Comparison of ENCODE assay signal across 11 cellular contexts in genomic region chr10:127148066-127148932, GRCh38. TPM values are rescaled to one million over a fixed set of nuclear protein-coding genes. Genes with fewer than 3 reads are reported as not detected.
DNase-seq lines count a peak whose midpoint lies in the region; ATAC-seq and TF ChIP-seq lines count a peak whose summit lies in the region.
"Had no signal": no experiment of that assay in that cellular context is flagged by ENCODE, and none has a peak within 500 bp of the region (broad histone marks: within the 10 kb centered on the region; RNA-seq: fewer than 3 reads in every experiment).

No MANE protein-coding gene starts in this region.

- CTCF ChIA-PET in activated CD4-positive, alpha-beta memory T cell treated with anti-CD3 and anti-CD28 coated beads, Interleukin-2, amount 10 ng/mL, durations not matched to agents 7 days and 5 days (lab: Charles Lee), result no interaction called here

- H3K4me3 ChIP-seq in SJCRH30 (no peak overlapping the region; the same call in 1 of the 2 replicates), fibroblast of lung (replicated peaks in 1 of 4; ENCODE audit: control extremely low read depth in 1 of 4, insufficient read depth in 1 of 4, low read depth in 3 of 4, low read length in 4 of 4) (peak overlapping the region in 1 of 4 experiments; percentile 22), dorsolateral prefrontal cortex (peak overlapping the region in 24 of 59 donors; percentile 1 to 48 (median 20))
- H3K4me3 ChIP-seq: uterus had no signal

- no peaks in the 10 kb centered on the region for H3K36me3 ChIP-seq in SJCRH30
- H3K36me3 ChIP-seq in fibroblast of lung (ENCODE audit: control insufficient read depth, insufficient read depth, low read length), result no peaks in the 10 kb centered on the region
- H3K36me3 ChIP-seq: uterus had no signal

- no peak overlapping the region for H3K27ac Mint-ChIP-seq in activated CD4-positive, alpha-beta memory T cell treated with anti-CD3 and anti-CD28 coated beads, Interleukin-2, amount 10 ng/mL, durations not matched to agents 7 days and 5 days
- H3K27ac Mint-ChIP-seq: memory B cell had no signal

- no peaks in the 10 kb centered on the region for H3K27me3 Mint-ChIP-seq in activated CD4-positive, alpha-beta memory T cell treated with anti-CD3 and anti-CD28 coated beads, Interleukin-2, amount 10 ng/mL, durations not matched to agents 7 days and 5 days
- H3K27me3 Mint-ChIP-seq: memory B cell had no signal

- H3K27ac ChIP-seq in SJCRH30, result peak overlapping the region; percentile 83
- H3K27ac ChIP-seq in fibroblast of lung (ENCODE audit: insufficient read depth, low read length), result peak overlapping the region; percentile 59
- H3K27ac ChIP-seq in dorsolateral prefrontal cortex, result peak overlapping the region in 15 of 59 donors; percentile 4 to 70 (median 21)
- H3K27ac ChIP-seq: uterus had no signal

- H3K4me1 ChIP-seq in SJCRH30 (peaks cover 40% of the 10 kb centered on the region), fibroblast of lung (ENCODE audit: control insufficient read depth, extremely low read depth, insufficient read depth, low read length) (peaks cover 29% of the 10 kb centered on the region)
- H3K4me1 ChIP-seq: uterus had no signal

- intact Hi-C loops in dorsolateral prefrontal cortex (cut with DNase I), result no loop called here

- peak; percentile 61 for DNase-seq in HK-2 (ENCODE audit: unreplicated experiment)
- peak; percentile 39 to 69 for DNase-seq in SJCRH30
- peak; percentile 88 to 91 for DNase-seq in fibroblast of lung (ENCODE audit: low read depth in 2 of 2)
- DNase-seq in stromal cell of bone marrow (ENCODE audit: low read depth), result peak; percentile 87
- DNase-seq in activated CD4-positive, alpha-beta memory T cell treated with anti-CD3 and anti-CD28 coated beads, Interleukin-2, amount 10 ng/mL, durations not matched to agents 7 days and 5 days, result no peak
- DNase-seq in dorsolateral prefrontal cortex, result no peak
- DNase-seq: cortex of kidney; stimulated activated CD4-positive, alpha-beta T cell treated with anti-CD3 and anti-CD28 coated beads, Interleukin-4, amount 100 ng/mL, for 4 hours; uterus had no signal

- peak overlapping the region; percentile 62 for H3K4me2 ChIP-seq in fibroblast of lung (ENCODE audit: extremely low read depth, insufficient read depth, low read length)

- no peak overlapping the region for H3K9ac ChIP-seq in fibroblast of lung (ENCODE audit: insufficient read depth, low read length)

- H3K36me3 Mint-ChIP-seq in activated CD4-positive, alpha-beta memory T cell treated with anti-CD3 and anti-CD28 coated beads, Interleukin-2, amount 10 ng/mL, durations not matched to agents 7 days and 5 days (ENCODE audit: low read depth), result no peaks in the 10 kb centered on the region
- H3K36me3 Mint-ChIP-seq: memory B cell had no signal

- H3K9me3 Mint-ChIP-seq in activated CD4-positive, alpha-beta memory T cell treated with anti-CD3 and anti-CD28 coated beads, Interleukin-2, amount 10 ng/mL, durations not matched to agents 7 days and 5 days, result no peaks in the 10 kb centered on the region

- no peak overlapping the region for H2AFZ ChIP-seq in fibroblast of lung (ENCODE audit: low read length)

- H3K9me3 ChIP-seq in SJCRH30 (replicated peaks) (no peaks in the 10 kb centered on the region), fibroblast of lung (ENCODE audit: control insufficient read depth, insufficient read depth, low read depth, low read length) (no peaks in the 10 kb centered on the region)
- H3K9me3 ChIP-seq: uterus had no signal

- no peaks in the 10 kb centered on the region for H4K20me1 ChIP-seq in fibroblast of lung (ENCODE audit: control insufficient read depth, extremely low read depth, insufficient read depth, low read length)

- no peaks in the 10 kb centered on the region for H3K79me2 ChIP-seq in fibroblast of lung (ENCODE audit: control insufficient read depth, insufficient read depth, low read length)

- H3K27me3 ChIP-seq in SJCRH30 (no peaks in the 10 kb centered on the region), fibroblast of lung (ENCODE audit: control insufficient read depth, insufficient read depth, low read length) (no peaks in the 10 kb centered on the region), dorsolateral prefrontal cortex (no peaks in the 10 kb centered on the region)
- H3K27me3 ChIP-seq: uterus had no signal

- ATAC-seq in GM18502 (IDR thresholded peaks at IDR 0.05; ENCODE audit: poor library complexity, unreplicated experiment), result no peak

- H3K4me1 Mint-ChIP-seq in activated CD4-positive, alpha-beta memory T cell treated with anti-CD3 and anti-CD28 coated beads, Interleukin-2, amount 10 ng/mL, durations not matched to agents 7 days and 5 days, result peaks cover 3% of the 10 kb centered on the region
- H3K4me1 Mint-ChIP-seq: memory B cell had no signal

- POLR2A ChIA-PET in activated CD4-positive, alpha-beta memory T cell treated with anti-CD3 and anti-CD28 coated beads, Interleukin-2, amount 10 ng/mL, durations not matched to agents 7 days and 5 days (lab: Charles Lee), result no interaction called here

- TF ChIP-seq CTCF in fibroblast of lung (conservative IDR thresholded peaks at IDR 0.05 in 1 of 2, IDR thresholded peaks at IDR 0.05 in 1 of 2; ENCODE audit: low read depth in 1 of 2, low read length in 2 of 2), result no peak
- TF ChIP-seq CTCF in dorsolateral prefrontal cortex (IDR thresholded peaks at IDR 0.05 in 54 of 56, conservative IDR thresholded peaks at IDR 0.05 in 2 of 56; ENCODE audit: low read depth in 1 of 56, partially characterized antibody in 56 of 56), result no peak

- H3K4me3 Mint-ChIP-seq in activated CD4-positive, alpha-beta memory T cell treated with anti-CD3 and anti-CD28 coated beads, Interleukin-2, amount 10 ng/mL, durations not matched to agents 7 days and 5 days, result no peak overlapping the region
- H3K4me3 Mint-ChIP-seq: memory B cell had no signal

RNA-seq across cellular contexts. Expression of gene INSYN2A, which starts 48.1 kb away (rescaled TPM):
- total RNA-seq in SJCRH30 (2014; rRNA removed; shearing (Covaris generic)), result 0.12 TPM in 1 of 2 replicates, not detected in the other
- 0.51 and 0.66 TPM in 2 replicates for total RNA-seq in fibroblast of lung
- 0.05 and 0.34 TPM in 2 replicates for polyA plus RNA-seq in fibroblast of lung
- 0.08 and 0.37 TPM in 2 replicates for polyA plus RNA-seq in fibroblast of lung (2012)
- polyA minus RNA-seq in fibroblast of lung (ENCODE audit: low replicate concordance), result 0.08 TPM in 1 of 2 replicates, not detected in the other
- total RNA-seq in activated CD4-positive, alpha-beta memory T cell treated with anti-CD3 and anti-CD28 coated beads, Interleukin-2, amount 10 ng/mL, durations not matched to agents 7 days and 5 days, result not detected
- 1 to 10 TPM in 119 of 120 experiments, under 1 TPM in 1; 0.98 to 4.5 (median 2.4) TPM for total RNA-seq in dorsolateral prefrontal cortex

Comparison
In these comparisons a context has a peak if more than half of its experiments do, and no peak if none do; other contexts are left out.
1. DNase-seq: peak in HK-2 (single experiment), SJCRH30 (2 of 2), fibroblast of lung (2 of 2) and stromal cell of bone marrow (single experiment); none in activated CD4-positive, alpha-beta memory T cell treated with anti-CD3 and anti-CD28 coated beads, Interleukin-2, amount 10 ng/mL, durations not matched to agents 7 days and 5 days (single experiment) and dorsolateral prefrontal cortex (0 of 10).